Comparison of ENCODE assay signal across 18 cellular contexts in the genomic region with DNA sequence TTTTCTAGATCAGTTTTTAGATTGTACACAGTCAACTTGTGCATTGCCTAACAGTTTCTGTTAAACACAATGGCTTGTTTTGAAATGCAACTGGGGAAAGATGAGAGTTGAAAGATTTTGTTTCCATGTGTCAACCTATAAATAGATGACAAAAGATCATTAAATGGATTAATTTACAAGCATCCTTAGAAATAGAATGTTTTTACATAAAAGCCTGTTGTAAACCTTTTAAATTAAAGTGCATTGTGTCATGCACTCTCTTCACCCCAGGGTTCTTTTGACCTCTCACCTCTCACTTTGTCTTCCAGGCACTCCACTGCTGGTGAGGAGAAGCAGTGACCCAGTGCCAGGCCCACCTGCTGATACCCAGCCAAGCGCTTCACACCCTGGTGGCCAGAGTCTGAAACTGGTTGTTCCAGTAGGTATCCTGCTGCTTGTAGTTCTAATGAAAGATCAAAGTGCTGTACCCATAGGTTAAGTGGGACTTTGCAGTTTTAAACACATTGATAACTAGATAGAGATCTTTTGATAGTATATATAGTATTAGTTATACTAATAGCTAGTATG.
DNase-seq lines count a peak whose midpoint lies in the region; ATAC-seq and TF ChIP-seq lines count a peak whose summit lies in the region.
"Had no signal": no experiment of that assay in that cellular context is flagged by ENCODE, and none has a peak within 500 bp of the region (broad histone marks: within the 10 kb centered on the region; RNA-seq: fewer than 3 reads in every experiment).

No MANE protein-coding gene starts in this region.

- POLR2A ChIA-PET in WTC11 (lab: Charles Lee) = no interaction called here

- no peak overlapping the region for H3K27ac ChIP-seq in left lung
- H3K27ac ChIP-seq: ascending aorta had no signal

- H3K9me3 ChIP-seq in left lung = no peaks in the 10 kb centered on the region
- H3K9me3 ChIP-seq: ascending aorta had no signal

- H3K9me3 Mint-ChIP-seq in WTC11 (peaks cover 17% of the 10 kb centered on the region), neural crest cell (no peaks in the 10 kb centered on the region)

- H3K27ac Mint-ChIP-seq in WTC11 (no peak overlapping the region), neural crest cell (ENCODE audit: unreplicated experiment) (no peak overlapping the region)
- H3K27ac Mint-ChIP-seq: natural killer cell; T-helper 2 cell treated with Interferon-gamma antibody and Interleukin-4, amounts not matched to agents 5 μg/mL and 100 μg/mL, for 36 hours had no signal

- H3K4me3 Mint-ChIP-seq in WTC11 = no peak overlapping the region
- no peak overlapping the region for H3K4me3 Mint-ChIP-seq in neural crest cell
- H3K4me3 Mint-ChIP-seq: natural killer cell; T-helper 2 cell treated with Interferon-gamma antibody and Interleukin-4, amounts not matched to agents 5 μg/mL and 100 μg/mL, for 36 hours had no signal

- H3K4me1 Mint-ChIP-seq in WTC11 = peaks cover 28% of the 10 kb centered on the region
- peaks cover 10% of the 10 kb centered on the region for H3K4me1 Mint-ChIP-seq in neural crest cell
- H3K4me1 Mint-ChIP-seq: natural killer cell had no signal

- CTCF ChIA-PET in WTC11 (lab: Charles Lee) = interaction anchor here (0.8 kb wide), 1 partner anchor 237 kb away, joined by 3 read pairs; no protein-coding TSS in a partner anchor

- no peaks in the 10 kb centered on the region for H3K4me1 ChIP-seq in left lung
- H3K4me1 ChIP-seq: ascending aorta had no signal

- ATAC-seq in WTC11 (peak; percentile 99), GM19324 (IDR thresholded peaks at IDR 0.05; ENCODE audit: low FRiP score, unreplicated experiment) (no peak), left lung (no peak)
- ATAC-seq: activated CD4-positive, CD25-positive, alpha-beta regulatory T cell treated with anti-CD3 and anti-CD28 coated beads, Interleukin-2, amount 50 U/mL, for 24 hours; GM12878; natural killer cell had no signal

- H3K4me3 ChIP-seq in left lung = no peak overlapping the region
- H3K4me3 ChIP-seq: ascending aorta, GM12878 had no signal

- intact Hi-C loops in left lung (cut with DNase I) = no loop called here

- peak; percentile 13 for DNase-seq in DMS 273 (lab: John Stamatoyannopoulos, UW; ENCODE audit: unreplicated experiment)
- no peak for DNase-seq in DMS 273 treated with DMSO at 0.1 percent for 48 hours (lab: John Stamatoyannopoulos, UW)
- peak; percentile 63 for DNase-seq in NCI-H1417 treated with DMSO at 0.1 percent for 48 hours (lab: John Stamatoyannopoulos, UW)
- DNase-seq in WTC11 (ENCODE audit: low spot score) = peak; percentile 76
- peak; percentile 6 for DNase-seq in neural crest cell (ENCODE audit: low read depth, low spot score)
- DNase-seq in NK-92 (lab: John Stamatoyannopoulos, UW; ENCODE audit: unreplicated experiment) = no peak
- no peak for DNase-seq in left lung
- DNase-seq: 8988T; activated naive CD4-positive, alpha-beta T cell; foreskin fibroblast; natural killer cell; NCI-H1930; stimulated activated naive CD4-positive, alpha-beta T cell treated with Interleukin-2 at 50 U/mL for 16 hours had no signal

- no peaks in the 10 kb centered on the region for H3K27me3 ChIP-seq in left lung
- H3K27me3 ChIP-seq: ascending aorta had no signal

- H3K36me3 Mint-ChIP-seq in WTC11 = peaks cover 16% of the 10 kb centered on the region
- H3K36me3 Mint-ChIP-seq in neural crest cell (ENCODE audit: low read depth) = no peaks in the 10 kb centered on the region
- H3K36me3 Mint-ChIP-seq: natural killer cell had no signal

- H3K27me3 Mint-ChIP-seq in WTC11 (ENCODE audit: low read depth) = peaks cover 5% of the 10 kb centered on the region; the same call in 1 of the 2 replicates
- H3K27me3 Mint-ChIP-seq in neural crest cell (ENCODE audit: low read depth) = no peaks in the 10 kb centered on the region

- H3K36me3 ChIP-seq in left lung = no peaks in the 10 kb centered on the region

- TF ChIP-seq CTCF in WTC11 (IDR thresholded peaks at IDR 0.05) (no peak), neural crest cell (conservative IDR thresholded peaks at IDR 0.05) (no peak), left lung (IDR thresholded peaks at IDR 0.05) (no peak)

TF ChIP-seq in WTC11, 78 proteins besides CTCF, POLR2A, EP300 and RAD21:
- TF ChIP-seq ZNF671 (CRISPR knock-in tag; IDR thresholded peaks at IDR 0.05) (no peak), ZNF423 (CRISPR knock-in tag; IDR thresholded peaks at IDR 0.05) (peak; percentile 97), AFF4 (CRISPR knock-in tag; IDR thresholded peaks at IDR 0.05; ENCODE audit: borderline replicate concordance) (no peak), ERG (CRISPR knock-in tag; IDR thresholded peaks at IDR 0.05) (no peak), ZNF219 (CRISPR knock-in tag; IDR thresholded peaks at IDR 0.05; ENCODE audit: borderline replicate concordance) (no peak)

Comparison
In these comparisons a context has a peak if more than half of its experiments do, and no peak if none do; other contexts are left out.
1. DNase-seq: peak in DMS 273 (single experiment), NCI-H1417 treated with DMSO at 0.1 percent for 48 hours (single experiment), WTC11 (single experiment) and neural crest cell (single experiment); none in DMS 273 treated with DMSO at 0.1 percent for 48 hours (single experiment), NK-92 (single experiment) and left lung (0 of 2).